19 cellular contexts compared by ENCODE assay signal in genomic region chr5:76114192-76114795, GRCh38. TPM values are rescaled to one million over a fixed set of nuclear protein-coding genes. Genes with fewer than 3 reads are reported as not detected.
DNase-seq lines count a peak whose midpoint lies in the region; TF ChIP-seq lines count a peak whose summit lies in the region.
"Had no signal": no experiment of that assay in that cellular context is flagged by ENCODE, and none has a peak within 500 bp of the region (broad histone marks: within the 10 kb centered on the region; RNA-seq: fewer than 3 reads in every experiment).

No MANE protein-coding gene starts in this region.

- H4K20me1 ChIP-seq in MM.1S (ENCODE audit: insufficient read depth, low read length), result no peaks in the 10 kb centered on the region
- H4K20me1 ChIP-seq: BLaER1 had no signal

- H3K4me1 ChIP-seq in NT2/D1 (ENCODE audit: insufficient read depth, insufficient read length) (no peaks in the 10 kb centered on the region), endodermal cell (ENCODE audit: control insufficient read depth, insufficient read depth, low read length) (no peaks in the 10 kb centered on the region), neuronal stem cell (ENCODE audit: control insufficient read depth in 2 of 2, insufficient read depth in 1 of 2, low read depth in 1 of 2, low read length in 2 of 2) (peaks cover 0 to 12% of the 10 kb centered on the region in 2 donors), MM.1S (ENCODE audit: low read length) (no peaks in the 10 kb centered on the region)
- H3K4me1 ChIP-seq: BLaER1, parathyroid adenoma had no signal

- no peak overlapping the region for H4K91ac ChIP-seq in neuronal stem cell (ENCODE audit: low read depth, low read length, poor library complexity)

- H3K79me2 ChIP-seq in MM.1S (ENCODE audit: low read length), result no peaks in the 10 kb centered on the region
- H3K79me2 ChIP-seq: parathyroid adenoma had no signal

- no peak overlapping the region for H3K4ac ChIP-seq in neuronal stem cell (ENCODE audit: low read length)

- H3K18ac ChIP-seq in neuronal stem cell (ENCODE audit: low read length), result no peak overlapping the region

- H3K27me3 Mint-ChIP-seq in endodermal cell (ENCODE audit: insufficient read depth), result peaks cover 5% of the 10 kb centered on the region
- peaks cover 22% of the 10 kb centered on the region for H3K27me3 Mint-ChIP-seq in activated T-helper 1 cell treated with anti-CD3 and anti-CD28 coated beads, Interleukin-12 subunit alpha, Interleukin-12 subunit beta, Interleukin-2, Interleukin-4 antibody, amounts not matched to agents 30 ng/mL and 10 ng/mL and 1 ng/mL, durations not matched to agents 14 hours and 24 hours and 36 hours (ENCODE audit: insufficient read depth)

- H3K9me3 Mint-ChIP-seq in endodermal cell, result no peaks in the 10 kb centered on the region
- H3K9me3 Mint-ChIP-seq in activated T-helper 1 cell treated with anti-CD3 and anti-CD28 coated beads, Interleukin-12 subunit alpha, Interleukin-12 subunit beta, Interleukin-2, Interleukin-4 antibody, amounts not matched to agents 30 ng/mL and 10 ng/mL and 1 ng/mL, durations not matched to agents 14 hours and 24 hours and 36 hours, result no peaks in the 10 kb centered on the region
- H3K9me3 Mint-ChIP-seq: type B pancreatic cell had no signal

- H3K79me1 ChIP-seq in neuronal stem cell (ENCODE audit: low read depth, low read length), result no peaks in the 10 kb centered on the region

- no peaks in the 10 kb centered on the region for H3K36me3 Mint-ChIP-seq in endodermal cell (ENCODE audit: low read depth)
- no peaks in the 10 kb centered on the region for H3K36me3 Mint-ChIP-seq in activated T-helper 1 cell treated with anti-CD3 and anti-CD28 coated beads, Interleukin-12 subunit alpha, Interleukin-12 subunit beta, Interleukin-2, Interleukin-4 antibody, amounts not matched to agents 30 ng/mL and 10 ng/mL and 1 ng/mL, durations not matched to agents 14 hours and 24 hours and 36 hours (ENCODE audit: low read depth)
- H3K36me3 Mint-ChIP-seq: type B pancreatic cell had no signal

- no peaks in the 10 kb centered on the region for H3K9me2 ChIP-seq in MM.1S (replicated peaks; ENCODE audit: insufficient read depth, low read length)

- H3K4me3 Mint-ChIP-seq in endodermal cell, result no peak overlapping the region
- no peak overlapping the region for H3K4me3 Mint-ChIP-seq in activated T-helper 1 cell treated with anti-CD3 and anti-CD28 coated beads, Interleukin-12 subunit alpha, Interleukin-12 subunit beta, Interleukin-2, Interleukin-4 antibody, amounts not matched to agents 30 ng/mL and 10 ng/mL and 1 ng/mL, durations not matched to agents 14 hours and 24 hours and 36 hours
- H3K4me3 Mint-ChIP-seq: type B pancreatic cell had no signal

- no peak overlapping the region for H2AK5ac ChIP-seq in neuronal stem cell (ENCODE audit: low read depth, low read length)

- H3K36me3 ChIP-seq in H7 (replicated peaks; ENCODE audit: control insufficient read depth, insufficient read depth, low read length), result no peaks in the 10 kb centered on the region
- no peaks in the 10 kb centered on the region for H3K36me3 ChIP-seq in NT2/D1 (ENCODE audit: insufficient read depth, insufficient read length, low read length)
- no peaks in the 10 kb centered on the region for H3K36me3 ChIP-seq in endodermal cell (ENCODE audit: control insufficient read depth, insufficient read depth, low read length)
- no peaks in the 10 kb centered on the region for H3K36me3 ChIP-seq in neuronal stem cell (replicated peaks in 1 of 2; ENCODE audit: control insufficient read depth in 2 of 2, insufficient read depth in 2 of 2, low read length in 2 of 2)
- no peaks in the 10 kb centered on the region for H3K36me3 ChIP-seq in MM.1S (replicated peaks; ENCODE audit: insufficient read depth, low read length)
- H3K36me3 ChIP-seq: BLaER1, Peyer's patch, spleen had no signal

- H2AFZ ChIP-seq in neuronal stem cell (ENCODE audit: low read length) (no peak overlapping the region), MM.1S (ENCODE audit: low read length) (no peak overlapping the region)
- H2AFZ ChIP-seq: parathyroid adenoma had no signal

- H3K9me3 ChIP-seq in NT2/D1 (ENCODE audit: insufficient read depth, low read length) (no peaks in the 10 kb centered on the region), endodermal cell (ENCODE audit: control insufficient read depth, low read length) (no peaks in the 10 kb centered on the region), neuronal stem cell (replicated peaks in 1 of 2; ENCODE audit: control insufficient read depth in 2 of 2, insufficient read depth in 1 of 2, low read depth in 1 of 2, low read length in 2 of 2) (peaks cover 0 to under 1% of the 10 kb centered on the region in 2 donors), MM.1S (replicated peaks; ENCODE audit: insufficient read depth, low read length) (no peaks in the 10 kb centered on the region)
- H3K9me3 ChIP-seq: BLaER1, Peyer's patch, spleen had no signal

- no peak overlapping the region for H3K14ac ChIP-seq in neuronal stem cell (ENCODE audit: low read length)

- no peak overlapping the region for H4K8ac ChIP-seq in neuronal stem cell (ENCODE audit: low read depth, low read length)

- H3K4me1 Mint-ChIP-seq in endodermal cell, result peaks cover 2% of the 10 kb centered on the region
- no peaks in the 10 kb centered on the region for H3K4me1 Mint-ChIP-seq in activated T-helper 1 cell treated with anti-CD3 and anti-CD28 coated beads, Interleukin-12 subunit alpha, Interleukin-12 subunit beta, Interleukin-2, Interleukin-4 antibody, amounts not matched to agents 30 ng/mL and 10 ng/mL and 1 ng/mL, durations not matched to agents 14 hours and 24 hours and 36 hours (ENCODE audit: low read depth)

- no peak overlapping the region for H3K27ac Mint-ChIP-seq in endodermal cell
- no peak overlapping the region for H3K27ac Mint-ChIP-seq in activated T-helper 1 cell treated with anti-CD3 and anti-CD28 coated beads, Interleukin-12 subunit alpha, Interleukin-12 subunit beta, Interleukin-2, Interleukin-4 antibody, amounts not matched to agents 30 ng/mL and 10 ng/mL and 1 ng/mL, durations not matched to agents 14 hours and 24 hours and 36 hours
- H3K27ac Mint-ChIP-seq: type B pancreatic cell had no signal

- DNase-seq in H7, result peak; percentile 10
- DNase-seq in NT2/D1 (ENCODE audit: low read depth, low spot score), result peak; percentile 32
- no peak for DNase-seq in endodermal cell
- DNase-seq in neuronal stem cell (ENCODE audit: low spot score), result peak; percentile 46
- no peak for DNase-seq in activated T-helper 1 cell treated with anti-CD3 and anti-CD28 coated beads, Interleukin-12 subunit alpha, Interleukin-12 subunit beta, Interleukin-2, Interleukin-4 antibody, amounts not matched to agents 30 ng/mL and 10 ng/mL and 1 ng/mL, durations not matched to agents 14 hours and 24 hours and 36 hours (ENCODE audit: low spot score)
- no peak for DNase-seq in NCI-H2107 (lab: John Stamatoyannopoulos, UW)
- DNase-seq in NCI-H1694 (lab: John Stamatoyannopoulos, UW), result no peak
- DNase-seq in MM.1S, result no peak
- DNase-seq: activated gamma-delta T cell, aorta, head of caudate nucleus, Karpas-422, NCI-H446 treated with DMSO at 0.1 percent for 48 hours, spleen had no signal

- H3K4me2 ChIP-seq in neuronal stem cell (ENCODE audit: insufficient read depth, low read length, poor library complexity, severe bottlenecking) (no peak overlapping the region), MM.1S (ENCODE audit: low read depth, low read length) (no peak overlapping the region)
- H3K4me2 ChIP-seq: BLaER1 had no signal

- H2BK15ac ChIP-seq in neuronal stem cell (ENCODE audit: low read length), result no peak overlapping the region

- H2BK5ac ChIP-seq in neuronal stem cell (ENCODE audit: low read length), result no peak overlapping the region

- H3K27me3 ChIP-seq in H7 (ENCODE audit: control insufficient read depth, insufficient read depth, low read length) (no peaks in the 10 kb centered on the region), NT2/D1 (ENCODE audit: insufficient read depth, insufficient read length) (no peaks in the 10 kb centered on the region), endodermal cell (ENCODE audit: control insufficient read depth, insufficient read depth, low read length, poor library complexity, severe bottlenecking) (no peaks in the 10 kb centered on the region), neuronal stem cell (ENCODE audit: control insufficient read depth in 3 of 3, insufficient read depth in 3 of 3, low read depth in 1 of 3, low read length in 3 of 3) (no peaks in the 10 kb centered on the region), MM.1S (replicated peaks; ENCODE audit: insufficient read depth, low read length) (no peaks in the 10 kb centered on the region)
- H3K27me3 ChIP-seq: BLaER1, Peyer's patch had no signal

- no peaks in the 10 kb centered on the region for H3F3A ChIP-seq in MM.1S (ENCODE audit: insufficient read depth, low read length)

- no peak for TF ChIP-seq CTCF in endodermal cell (conservative IDR thresholded peaks at IDR 0.05)
- TF ChIP-seq CTCF in MM.1S (IDR thresholded peaks at IDR 0.05; ENCODE audit: low read length), result no peak

- peak overlapping the region; percentile 95 for H3K27ac ChIP-seq in endodermal cell (ENCODE audit: low read depth, low read length)
- no peak overlapping the region for H3K27ac ChIP-seq in neuronal stem cell (replicated peaks; ENCODE audit: low read length)
- H3K27ac ChIP-seq in MM.1S (ENCODE audit: low read length), result no peak overlapping the region
- H3K27ac ChIP-seq: BLaER1, parathyroid adenoma, Peyer's patch, spleen had no signal

- H3K23ac ChIP-seq in neuronal stem cell (ENCODE audit: low read depth, low read length, poor library complexity), result no peak overlapping the region

- 70% methylated on average over 4 of the region's 5 CpGs; no CpG with 5 or more reads in 1 of the 2 experiments for WGBS in endodermal cell (ENCODE audit: insufficient coverage in 1 of 2, insufficient read length in 1 of 2), 2 experiments
- WGBS in neuronal stem cell (ENCODE audit: extremely low coverage in 2 of 2, insufficient read length in 2 of 2, insufficient replicate concordance in 1 of 2), 2 donors, result no CpG with 5 or more reads among the region's 5 CpGs

- no peak overlapping the region for H2BK12ac ChIP-seq in neuronal stem cell (ENCODE audit: low read length)

- H3K4me3 ChIP-seq in H7 (ENCODE audit: insufficient read depth, low read depth, low read length) (no peak overlapping the region), NT2/D1 (ENCODE audit: insufficient read length, low read depth) (no peak overlapping the region), endodermal cell (ENCODE audit: low read length) (no peak overlapping the region), neuronal stem cell (ENCODE audit: low read length in 2 of 2) (no peak overlapping the region), MM.1S (ENCODE audit: low read length) (no peak overlapping the region)
- H3K4me3 ChIP-seq: BLaER1, Peyer's patch, spleen had no signal

- intact Hi-C loops in activated T-helper 1 cell treated with anti-CD3 and anti-CD28 coated beads, Interleukin-12 subunit alpha, Interleukin-12 subunit beta, Interleukin-2, Interleukin-4 antibody, amounts not matched to agents 30 ng/mL and 10 ng/mL and 1 ng/mL, durations not matched to agents 14 hours and 24 hours and 36 hours (cut with micrococcal nuclease), result no loop called here

- H3K9ac ChIP-seq in NT2/D1 (ENCODE audit: insufficient read length, low read depth), result no peak overlapping the region
- H3K9ac ChIP-seq in endodermal cell (ENCODE audit: extremely low read depth, low read length, poor library complexity, severe bottlenecking), result no peak overlapping the region
- H3K9ac ChIP-seq in neuronal stem cell (ENCODE audit: low read depth, low read length, poor library complexity), result no peak overlapping the region
- H3K9ac ChIP-seq in MM.1S (ENCODE audit: low read length), result no peak overlapping the region
- H3K9ac ChIP-seq: BLaER1, parathyroid adenoma had no signal

- H2BK120ac ChIP-seq in neuronal stem cell (ENCODE audit: low read depth, low read length), result no peak overlapping the region

RNA-seq across cellular contexts. Expression of gene SV2C, which starts 31.1 kb away (rescaled TPM):
- total RNA-seq in H7 (2014; rRNA removed; shearing (Covaris generic)), result under 0.01 TPM in 1 of 2 replicates, not detected in the other
- not detected for total RNA-seq in endodermal cell
- polyA plus RNA-seq in endodermal cell (2013, experiment 1 of 2), result 1.1 TPM
- polyA plus RNA-seq in endodermal cell (2013, experiment 2 of 2), result 1.1 TPM
- polyA plus RNA-seq in neuronal stem cell (2013, experiment 1 of 2), result 0.06 TPM
- polyA plus RNA-seq in neuronal stem cell (2013, experiment 2 of 2), result 0.07 TPM
- 0.05 TPM in 1 of 2 replicates, not detected in the other for total RNA-seq in activated T-helper 1 cell treated with anti-CD3 and anti-CD28 coated beads, Interleukin-12 subunit alpha, Interleukin-12 subunit beta, Interleukin-2, Interleukin-4 antibody, amounts not matched to agents 30 ng/mL and 10 ng/mL and 1 ng/mL, durations not matched to agents 14 hours and 24 hours and 36 hours
- total RNA-seq: myocyte had no signal
- polyA plus RNA-seq: aorta had no signal

Comparison
In these comparisons a context has a peak if more than half of its experiments do, and no peak if none do; other contexts are left out.
1. DNase-seq: peak in H7 (single experiment), NT2/D1 (single experiment) and neuronal stem cell (single experiment); none in endodermal cell (single experiment), activated T-helper 1 cell treated with anti-CD3 and anti-CD28 coated beads, Interleukin-12 subunit alpha, Interleukin-12 subunit beta, Interleukin-2, Interleukin-4 antibody, amounts not matched to agents 30 ng/mL and 10 ng/mL and 1 ng/mL, durations not matched to agents 14 hours and 24 hours and 36 hours (single experiment), NCI-H2107 (single experiment), NCI-H1694 (single experiment) and MM.1S (single experiment).